ENCODE assay signal across 9 cellular contexts in genomic region chr12:102010265-102010994, GRCh38. TPM values are rescaled to one million over a fixed set of nuclear protein-coding genes. Genes with fewer than 3 reads are reported as not detected.
DNase-seq lines count a peak whose midpoint lies in the region; ATAC-seq and TF ChIP-seq lines count a peak whose summit lies in the region.
"Had no signal": no experiment of that assay in that cellular context is flagged by ENCODE, and none has a peak within 500 bp of the region (broad histone marks: within the 10 kb centered on the region; RNA-seq: fewer than 3 reads in every experiment).

No MANE protein-coding gene starts in this region.

- TF ChIP-seq CTCF in OCI-LY3 (IDR thresholded peaks at IDR 0.05; ENCODE audit: low read depth, low read length) (no peak), tibial nerve (IDR thresholded peaks at IDR 0.05) (no peak)

- peak overlapping the region; percentile 18; the same call in 1 of the 2 replicates for H2AFZ ChIP-seq in OCI-LY3 (ENCODE audit: low read depth, low read length)

- peak overlapping the region; percentile 68 for H3K27ac ChIP-seq in BLaER1
- peak overlapping the region; percentile 89 for H3K27ac ChIP-seq in OCI-LY3 (ENCODE audit: low read length)
- peak overlapping the region in 1 of 4 donors; percentile 11 for H3K27ac ChIP-seq in tibial nerve

- H3K4me3 ChIP-seq in BLaER1: no peak overlapping the region
- H3K4me3 ChIP-seq in OCI-LY3 (ENCODE audit: low read length): peak overlapping the region; percentile 57
- no peak overlapping the region for H3K4me3 ChIP-seq in tibial nerve

- peak overlapping the region; percentile 65 for H3K4me2 ChIP-seq in BLaER1
- H3K4me2 ChIP-seq in OCI-LY3 (ENCODE audit: low read length): peak overlapping the region; percentile 81

- H3K9me3 ChIP-seq in BLaER1: no peaks in the 10 kb centered on the region
- no peaks in the 10 kb centered on the region for H3K9me3 ChIP-seq in OCI-LY3 (ENCODE audit: insufficient read depth, low read length)
- no peaks in the 10 kb centered on the region for H3K9me3 ChIP-seq in tibial nerve

- TF ChIP-seq EP300 in tibial nerve (IDR thresholded peaks at IDR 0.05): no peak

- H3K4me1 ChIP-seq in BLaER1 (peaks cover 21% of the 10 kb centered on the region), OCI-LY3 (ENCODE audit: low read length) (peaks cover 22% of the 10 kb centered on the region), tibial nerve (no peaks in the 10 kb centered on the region)

- H3K27me3 ChIP-seq in BLaER1 (no peaks in the 10 kb centered on the region), OCI-LY3 (ENCODE audit: low read depth, low read length) (no peaks in the 10 kb centered on the region), tibial nerve (no peaks in the 10 kb centered on the region)

- H4K20me1 ChIP-seq in BLaER1 (no peaks in the 10 kb centered on the region), OCI-LY3 (ENCODE audit: insufficient read depth, low read length) (no peaks in the 10 kb centered on the region)

- DNase-seq in OCI-M1 (lab: John Stamatoyannopoulos, UW) (no peak), tibial nerve (ENCODE audit: low spot score in 2 of 2) (no peak), RKO (ENCODE audit: low spot score) (no peak)
- DNase-seq in stimulated activated naive CD4-positive, alpha-beta T cell treated with Interleukin-2 at 50 U/mL for 16 hours (lab: John Stamatoyannopoulos, UW): no peak
- DNase-seq: endodermal cell had no signal

- peak; percentile 90 for ATAC-seq in HG02981 (IDR thresholded peaks at IDR 0.05; ENCODE audit: unreplicated experiment)

- H3K36me3 ChIP-seq in BLaER1: no peaks in the 10 kb centered on the region
- H3K36me3 ChIP-seq in OCI-LY3 (replicated peaks; ENCODE audit: low read depth, low read length): peaks cover 14% of the 10 kb centered on the region
- H3K36me3 ChIP-seq in tibial nerve: peaks cover 0 to 55% (median 4%) of the 10 kb centered on the region in 3 donors

- H3K79me2 ChIP-seq in OCI-LY3 (ENCODE audit: low read length): no peaks in the 10 kb centered on the region

- TF ChIP-seq POLR2A in GM19193 (IDR thresholded peaks at IDR 0.05; ENCODE audit: extremely low read depth, insufficient read depth, insufficient read length) (peak; percentile 40), tibial nerve (IDR thresholded peaks at IDR 0.05) (no peak)

- 0 out of 2 replicates have a peak overlapping the region, but pooled peaks have one; percentile 11 for H3K9ac ChIP-seq in BLaER1
- peak overlapping the region; percentile 56 for H3K9ac ChIP-seq in OCI-LY3 (ENCODE audit: low read length)

- WGBS in tibial nerve, 2 donors: 90% methylated on average over 8 of the region's 8 CpGs

RNA-seq across cellular contexts. Expression of gene WASHC3, which starts 51.4 kb away (rescaled TPM):
- total RNA-seq in tibial nerve: 10 to 100 TPM; 60.4 to 99.4 (median 63.3) TPM
